Comparison of ENCODE assay signal across 13 cellular contexts in genomic region chr16:89261691-89262563, GRCh38. TPM values are rescaled to one million over a fixed set of nuclear protein-coding genes. Genes with fewer than 3 reads are reported as not detected.
DNase-seq lines count a peak whose midpoint lies in the region; ATAC-seq, FAIRE-seq and TF ChIP-seq lines count a peak whose summit lies in the region.
"Had no signal": no experiment of that assay in that cellular context is flagged by ENCODE, and none has a peak within 500 bp of the region (broad histone marks: within the 10 kb centered on the region; RNA-seq: fewer than 3 reads in every experiment).

No MANE protein-coding gene starts in this region.

- peak overlapping the region; percentile 89 for H3K4me2 ChIP-seq in HepG2 (ENCODE audit: low read depth, low read length)
- H3K4me2 ChIP-seq: hepatocyte had no signal

- peak; percentile 92 for FAIRE-seq in HepG2 (lab: Jason Lieb, UNC)

- peak; percentile 65 to 66 for TF ChIP-seq POLR2A in HepG2 (IDR thresholded peaks at IDR 0.05; ENCODE audit: insufficient read depth in 1 of 2, low read depth in 2 of 2, low read length in 2 of 2)

- no peak for ATAC-seq in activated naive CD8-positive, alpha-beta T cell treated with anti-CD3 and anti-CD28 coated beads, Interleukin-2, amount 10 ng/mL, durations not matched to agents 7 days and 5 days (ENCODE audit: low read depth)
- ATAC-seq in HepG2 (peak; percentile 78), HG03196 (IDR thresholded peaks at IDR 0.05; ENCODE audit: unreplicated experiment) (no peak)

- peaks cover 15% of the 10 kb centered on the region for H3K4me1 Mint-ChIP-seq in activated T-cell treated with anti-CD3 and anti-CD28 coated beads, Interleukin-2, amount 50 U/mL, for 24 hours (ENCODE audit: low read depth)
- H3K4me1 Mint-ChIP-seq in activated naive CD8-positive, alpha-beta T cell treated with anti-CD3 and anti-CD28 coated beads, Interleukin-2, amount 10 ng/mL, durations not matched to agents 7 days and 5 days: peaks cover 17% of the 10 kb centered on the region
- H3K4me1 Mint-ChIP-seq: mesothelial cell of epicardium had no signal

- H4K20me1 ChIP-seq in HepG2 (ENCODE audit: insufficient read depth, low read length): no peaks in the 10 kb centered on the region

- H3K79me2 ChIP-seq in HepG2 (ENCODE audit: insufficient read depth, low read length): peaks cover 10% of the 10 kb centered on the region
- H3K79me2 ChIP-seq: hepatocyte had no signal

- TF ChIP-seq CTCF in HepG2 (CRISPR knock-in tag; IDR thresholded peaks at IDR 0.05): 0 out of 2 replicates have a peak, but pooled peaks have one; percentile 8

- TF ChIP-seq EP300 in HepG2 (IDR thresholded peaks at IDR 0.05; ENCODE audit: low read depth in 2 of 2, low read length in 2 of 2) (no peak), HepG2 (CRISPR knock-in tag; IDR thresholded peaks at IDR 0.05; ENCODE audit: borderline replicate concordance) (no peak; the same call in 1 of the 2 replicates)

- DNase-seq in activated T-cell treated with anti-CD3 and anti-CD28 coated beads, Interleukin-2, amount 50 U/mL, for 24 hours: no peak
- DNase-seq in activated T-cell treated with anti-CD3 and anti-CD28 coated beads for 4 hours (no peak), HepG2 (ENCODE audit: low spot score) (peak; percentile 62), HuH-7.5 (ENCODE audit: low spot score) (no peak), LoVo (ENCODE audit: low spot score) (no peak)
- DNase-seq in activated naive CD8-positive, alpha-beta T cell treated with anti-CD3 and anti-CD28 coated beads, Interleukin-2, amount 10 ng/mL, durations not matched to agents 7 days and 5 days: no peak
- DNase-seq: effector CD8-positive, alpha-beta T cell; NCI-H748 treated with DMSO at 0.1 percent for 48 hours; transverse colon had no signal

- H2AFZ ChIP-seq in HepG2 (ENCODE audit: low read length): peak overlapping the region; percentile 81
- H2AFZ ChIP-seq: hepatocyte had no signal

- H3K9me3 ChIP-seq in HepG2 (ENCODE audit: low read length) (no peaks in the 10 kb centered on the region), subcutaneous abdominal adipose tissue (ENCODE audit: control insufficient read depth in 5 of 5, low read length in 5 of 5) (peaks cover 0 to 4% (median 0%) of the 10 kb centered on the region in 5 donors)
- H3K9me3 ChIP-seq: transverse colon had no signal

- H3K4me3 ChIP-seq in HepG2 (replicated peaks in 1 of 3; ENCODE audit: insufficient read depth in 1 of 3, low read depth in 2 of 3, low read length in 3 of 3) (peak overlapping the region; percentile 65 to 77 (median 66)), subcutaneous abdominal adipose tissue (ENCODE audit: low read depth in 1 of 5, low read length in 5 of 5) (peak overlapping the region in 4 of 5 donors; percentile 29 to 49 (median 47))
- H3K4me3 ChIP-seq: hepatocyte, transverse colon had no signal

- peaks cover 30% of the 10 kb centered on the region for H3K4me1 ChIP-seq in HepG2 (ENCODE audit: insufficient read depth, low read length)
- peaks cover 0 to 18% (median 14%) of the 10 kb centered on the region in 5 donors for H3K4me1 ChIP-seq in subcutaneous abdominal adipose tissue (ENCODE audit: control insufficient read depth in 5 of 5, insufficient read depth in 5 of 5, low read length in 5 of 5)

- CTCF ChIA-PET in HepG2 (lab: Yijun Ruan, JAX; ENCODE audit: low intra/inter-chr PET ratio, low total read pairs): no interaction called here

- H3K27me3 ChIP-seq in HepG2 (ENCODE audit: control insufficient read depth in 1 of 2, insufficient read depth in 2 of 2, low read length in 2 of 2) (no peaks in the 10 kb centered on the region), subcutaneous abdominal adipose tissue (ENCODE audit: control insufficient read depth in 5 of 5, insufficient read depth in 4 of 5, low read length in 5 of 5) (peaks cover 3 to 8% (median 4%) of the 10 kb centered on the region in 5 donors)

- in situ Hi-C loops in HepG2 (cut with HindIII; ENCODE audit: extremely low pct_ligation_motif_present, low pct_unique_long_range_greater_than_20kb): loop anchor here (10.0 kb wide), 1 partner anchor 63 kb away; no protein-coding TSS in a partner anchor

- H3K4me3 Mint-ChIP-seq in activated T-cell treated with anti-CD3 and anti-CD28 coated beads, Interleukin-2, amount 50 U/mL, for 24 hours: no peak overlapping the region
- H3K4me3 Mint-ChIP-seq in activated naive CD8-positive, alpha-beta T cell treated with anti-CD3 and anti-CD28 coated beads, Interleukin-2, amount 10 ng/mL, durations not matched to agents 7 days and 5 days: no peak overlapping the region
- H3K4me3 Mint-ChIP-seq: mesothelial cell of epicardium had no signal

- peaks cover 2% of the 10 kb centered on the region for H3K9me3 Mint-ChIP-seq in activated T-cell treated with anti-CD3 and anti-CD28 coated beads, Interleukin-2, amount 50 U/mL, for 24 hours
- H3K9me3 Mint-ChIP-seq in activated naive CD8-positive, alpha-beta T cell treated with anti-CD3 and anti-CD28 coated beads, Interleukin-2, amount 10 ng/mL, durations not matched to agents 7 days and 5 days: no peaks in the 10 kb centered on the region

- TF ChIP-seq RAD21 in HepG2 (CRISPR knock-in tag; IDR thresholded peaks at IDR 0.05): 0 out of 2 replicates have a peak, but pooled peaks have one; percentile 13

- intact Hi-C loops in HepG2 (cut with micrococcal nuclease; ENCODE audit: unreplicated experiment): no loop called here

- POLR2A ChIA-PET in activated naive CD8-positive, alpha-beta T cell treated with anti-CD3 and anti-CD28 coated beads, Interleukin-2, amount 10 ng/mL, durations not matched to agents 7 days and 5 days (lab: Charles Lee): no interaction called here
- POLR2A ChIA-PET in HepG2 (lab: Yijun Ruan, JAX): interaction anchor here (0.8 to 4.2 kb wide), 7 partner anchors 9 to 44 kb away, joined by 3 to 78 read pairs (median 6); partner anchors contain the start of gene ZNF778

- BruUV-seq in HepG2 (replicated peaks; lab: Mats Ljungman, UMichigan): TSS peak; percentile 57

- peak overlapping the region; percentile 41 for H3K27ac Mint-ChIP-seq in activated T-cell treated with anti-CD3 and anti-CD28 coated beads, Interleukin-2, amount 50 U/mL, for 24 hours
- peak overlapping the region; percentile 30 for H3K27ac Mint-ChIP-seq in activated naive CD8-positive, alpha-beta T cell treated with anti-CD3 and anti-CD28 coated beads, Interleukin-2, amount 10 ng/mL, durations not matched to agents 7 days and 5 days
- H3K27ac Mint-ChIP-seq: mesothelial cell of epicardium had no signal

- peaks cover 11% of the 10 kb centered on the region for H3K27me3 Mint-ChIP-seq in activated T-cell treated with anti-CD3 and anti-CD28 coated beads, Interleukin-2, amount 50 U/mL, for 24 hours
- peaks cover 17% of the 10 kb centered on the region for H3K27me3 Mint-ChIP-seq in activated naive CD8-positive, alpha-beta T cell treated with anti-CD3 and anti-CD28 coated beads, Interleukin-2, amount 10 ng/mL, durations not matched to agents 7 days and 5 days

- H3K9ac ChIP-seq in HepG2 (ENCODE audit: insufficient read depth, low read depth, low read length) (peak overlapping the region; percentile 78), subcutaneous abdominal adipose tissue (ENCODE audit: low read length in 5 of 5) (peak overlapping the region in 2 of 5 donors; percentile 41 to 62)

- peaks cover 4 to 7% of the 10 kb centered on the region in 2 experiments; a peak in 3 of 5 replicates for H3K36me3 ChIP-seq in HepG2 (replicated peaks in 1 of 2; ENCODE audit: control insufficient read depth in 1 of 2, insufficient read depth in 2 of 2, low read length in 2 of 2)
- peaks cover 0 to 20% (median 16%) of the 10 kb centered on the region in 5 donors for H3K36me3 ChIP-seq in subcutaneous abdominal adipose tissue (ENCODE audit: control insufficient read depth in 5 of 5, insufficient read depth in 5 of 5, low read length in 5 of 5)

- H3K27ac ChIP-seq in HepG2 (ENCODE audit: extremely low read length, insufficient read depth, low read length): peak overlapping the region; percentile 75
- H3K27ac ChIP-seq in subcutaneous abdominal adipose tissue (ENCODE audit: low read depth, low read length): no peak overlapping the region
- H3K27ac ChIP-seq: hepatocyte had no signal

- H3K36me3 Mint-ChIP-seq in activated T-cell treated with anti-CD3 and anti-CD28 coated beads, Interleukin-2, amount 50 U/mL, for 24 hours (ENCODE audit: low read depth): peaks cover 19% of the 10 kb centered on the region
- peaks cover 5% of the 10 kb centered on the region for H3K36me3 Mint-ChIP-seq in activated naive CD8-positive, alpha-beta T cell treated with anti-CD3 and anti-CD28 coated beads, Interleukin-2, amount 10 ng/mL, durations not matched to agents 7 days and 5 days

- WGBS in HepG2 (ENCODE audit: low lambda C conversion rate): 7% methylated on average over 25 of the region's 30 CpGs

RNA-seq across cellular contexts. Expression of gene ZNF778, which starts 44.4 kb away (rescaled TPM):
- total RNA-seq in activated naive CD8-positive, alpha-beta T cell treated with anti-CD3 and anti-CD28 coated beads, Interleukin-2, amount 10 ng/mL, durations not matched to agents 7 days and 5 days: 10 to 100 TPM in 1 of 2 experiments, 1 to 10 TPM in 1; 9.0 to 10.4 TPM
- total RNA-seq in HepG2 (2016; rRNA removed; fragmentation: Illumina TruSeq; extraction: Trizol): 7.2 and 9.3 TPM in 2 replicates
- 1.7 and 2.6 TPM in 2 replicates for total RNA-seq in HepG2 (2016; cell fraction: cytosol; rRNA removed; fragmentation: Illumina TruSeq; extraction: Trizol; ENCODE audit: low read depth)
- total RNA-seq in HepG2 (2016; cell fraction: insoluble cytoplasmic fraction; rRNA removed; fragmentation: Illumina TruSeq; extraction: Trizol): 6.1 and 8.3 TPM in 2 replicates
- total RNA-seq in HepG2 (2016; cell fraction: membrane; rRNA removed; fragmentation: Illumina TruSeq; extraction: Trizol): 2.7 and 3.9 TPM in 2 replicates
- total RNA-seq in HepG2 (2016; cell fraction: nucleus; rRNA removed; fragmentation: Illumina TruSeq; extraction: Trizol): 8.7 and 10.5 TPM in 2 replicates
- polyA plus RNA-seq in HepG2 (2011; rRNA removed): 3.8 and 6.1 TPM in 2 replicates
- 1.8 and 2.1 TPM in 2 replicates for polyA plus RNA-seq in HepG2 (2011; cell fraction: cytosol; rRNA removed)
- polyA plus RNA-seq in HepG2 (2011; cell fraction: nucleus; rRNA removed): 6.6 and 11.3 TPM in 2 replicates
- 2.4 and 3.0 TPM in 2 replicates for polyA plus RNA-seq in HepG2 (2012)
- polyA plus RNA-seq in HepG2 (2016; cell fraction: cytosol; fragmentation: Illumina TruSeq; extraction: Trizol; ENCODE audit: low read depth): 0.79 and 0.83 TPM in 2 replicates
- polyA plus RNA-seq in HepG2 (2016; cell fraction: insoluble cytoplasmic fraction; fragmentation: Illumina TruSeq; extraction: Trizol; ENCODE audit: low read depth): 4.6 and 6.1 TPM in 2 replicates
- 0.61 and 1.7 TPM in 2 replicates for polyA plus RNA-seq in HepG2 (2016; cell fraction: membrane; fragmentation: Illumina TruSeq; extraction: Trizol; ENCODE audit: low read depth)
- 11.3 and 22.5 TPM in 2 replicates for polyA plus RNA-seq in HepG2 (2016; cell fraction: nucleus; fragmentation: Illumina TruSeq; extraction: Trizol; ENCODE audit: insufficient read depth, low read depth)
- 6.4 and 9.2 TPM in 2 replicates for polyA minus RNA-seq in HepG2 (2011; rRNA and poly(A)+ RNA removed; ENCODE audit: low replicate concordance)
- 4.0 and 6.1 TPM in 2 replicates for polyA minus RNA-seq in HepG2 (2011; cell fraction: cytosol; rRNA and poly(A)+ RNA removed)
- 15.2 and 17.3 TPM in 2 replicates for polyA minus RNA-seq in HepG2 (2011; cell fraction: nucleus; rRNA and poly(A)+ RNA removed)
